In the genomic region with DNA sequence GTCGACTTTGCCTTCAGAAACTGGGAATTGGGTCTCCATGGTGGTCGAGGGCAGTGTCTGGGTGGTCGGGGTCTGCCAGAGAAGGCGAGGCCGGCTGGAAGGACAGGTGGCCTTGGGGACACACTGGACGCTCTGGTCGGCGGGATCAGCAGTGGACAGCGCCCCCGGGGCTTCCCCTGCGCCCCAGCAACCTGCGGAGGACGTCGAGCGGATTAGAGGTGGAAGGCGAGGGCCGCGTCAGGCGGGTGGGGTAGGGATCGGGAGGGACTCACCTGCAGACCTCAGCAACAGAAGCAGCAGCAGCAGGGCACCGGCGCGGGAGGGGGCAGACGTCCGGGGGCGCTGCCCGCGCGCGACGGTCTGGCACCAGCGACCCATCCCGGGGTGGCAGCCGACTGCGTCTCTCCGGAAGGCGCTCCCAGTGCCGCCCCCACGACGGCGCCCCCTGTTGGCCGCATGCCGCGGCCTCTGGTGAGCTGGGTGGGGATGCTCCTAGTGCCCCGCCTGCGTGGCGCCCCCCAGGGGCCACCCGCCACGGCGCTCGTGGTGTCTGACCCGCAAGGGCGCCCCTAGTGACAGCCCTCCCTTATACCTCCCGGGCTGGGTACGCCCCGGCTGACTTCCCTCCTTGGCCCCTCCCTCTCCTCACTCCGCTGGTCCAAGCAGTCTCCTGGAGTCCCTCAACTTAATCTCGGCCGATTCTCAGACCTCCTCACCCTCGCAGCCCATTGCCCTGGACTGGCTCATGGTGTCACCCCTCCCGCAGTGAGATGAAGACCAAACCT, we compare ENCODE assay signal across 11 cellular contexts. TPM values are rescaled to one million over a fixed set of nuclear protein-coding genes. Genes with fewer than 3 reads are reported as not detected.
DNase-seq lines count a peak whose midpoint lies in the region; ATAC-seq and TF ChIP-seq lines count a peak whose summit lies in the region.
"Had no signal": no experiment of that assay in that cellular context is flagged by ENCODE, and none has a peak within 500 bp of the region (broad histone marks: within the 10 kb centered on the region; RNA-seq: fewer than 3 reads in every experiment).

A gene with protein sequence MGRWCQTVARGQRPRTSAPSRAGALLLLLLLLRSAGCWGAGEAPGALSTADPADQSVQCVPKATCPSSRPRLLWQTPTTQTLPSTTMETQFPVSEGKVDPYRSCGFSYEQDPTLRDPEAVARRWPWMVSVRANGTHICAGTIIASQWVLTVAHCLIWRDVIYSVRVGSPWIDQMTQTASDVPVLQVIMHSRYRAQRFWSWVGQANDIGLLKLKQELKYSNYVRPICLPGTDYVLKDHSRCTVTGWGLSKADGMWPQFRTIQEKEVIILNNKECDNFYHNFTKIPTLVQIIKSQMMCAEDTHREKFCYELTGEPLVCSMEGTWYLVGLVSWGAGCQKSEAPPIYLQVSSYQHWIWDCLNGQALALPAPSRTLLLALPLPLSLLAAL (minus strand): TSS at position 423 of the 785 bp plus-strand sequence. CDS start 45 bp downstream, at position 378.

- intact Hi-C loops in Calu3 (cut with micrococcal nuclease; ENCODE audit: unreplicated experiment): no loop called here
- intact Hi-C loops in colonic mucosa (cut with DNase I): no loop called here
- intact Hi-C loops in sigmoid colon (cut with DNase I): no loop called here

- no peak for ATAC-seq in GM18909 (IDR thresholded peaks at IDR 0.05; ENCODE audit: poor library complexity, unreplicated experiment)

- H3K27me3 ChIP-seq in MM.1S (replicated peaks; ENCODE audit: insufficient read depth, low read length) (no peaks in the 10 kb centered on the region), colonic mucosa (peaks cover 3% of the 10 kb centered on the region), sigmoid colon (peaks cover 4 to 24% (median 16%) of the 10 kb centered on the region in 3 donors)
- H3K27me3 ChIP-seq: vagina had no signal

- H2AFZ ChIP-seq in MM.1S (ENCODE audit: low read length): no peak within 1 kb of the TSS

- no peaks in the 10 kb centered on the region for H3K9me3 Mint-ChIP-seq in Calu3 (ENCODE audit: low read depth, unreplicated experiment)

- no peak within 1 kb of the TSS for H3K4me2 ChIP-seq in MM.1S (ENCODE audit: low read depth, low read length)

- no peaks in the 10 kb centered on the region for H3K9me3 ChIP-seq in MM.1S (replicated peaks; ENCODE audit: insufficient read depth, low read length)
- H3K9me3 ChIP-seq in colonic mucosa: no peaks in the 10 kb centered on the region
- no peaks in the 10 kb centered on the region for H3K9me3 ChIP-seq in sigmoid colon
- H3K9me3 ChIP-seq: vagina had no signal

- no peak within 1 kb of the TSS for H3K27ac Mint-ChIP-seq in Calu3 (ENCODE audit: unreplicated experiment)
- H3K27ac Mint-ChIP-seq: activated naive CD8-positive, alpha-beta T cell had no signal

- H3F3A ChIP-seq in MM.1S (ENCODE audit: insufficient read depth, low read length): no peaks in the 10 kb centered on the region

- peak; percentile 60 for TF ChIP-seq CTCF in Calu3 (IDR thresholded peaks at IDR 0.05; ENCODE audit: unreplicated experiment)
- peak; percentile 26; the same call in 1 of the 2 replicates for TF ChIP-seq CTCF in MM.1S (IDR thresholded peaks at IDR 0.05; ENCODE audit: low read length)
- TF ChIP-seq CTCF in colonic mucosa (IDR thresholded peaks at IDR 0.05): no peak
- no peak for TF ChIP-seq CTCF in sigmoid colon (IDR thresholded peaks at IDR 0.05)

- 52 to 66% methylated on average over 61 of the region's 61 CpGs for WGBS in sigmoid colon, 2 donors

- no peaks in the 10 kb centered on the region for H3K4me1 Mint-ChIP-seq in Calu3 (ENCODE audit: low read depth, unreplicated experiment)

- no peak for TF ChIP-seq EP300 in sigmoid colon (IDR thresholded peaks at IDR 0.05)

- no peaks in the 10 kb centered on the region for H3K36me3 ChIP-seq in MM.1S (replicated peaks; ENCODE audit: insufficient read depth, low read length)
- H3K36me3 ChIP-seq in colonic mucosa: no peaks in the 10 kb centered on the region
- no peaks in the 10 kb centered on the region for H3K36me3 ChIP-seq in sigmoid colon
- H3K36me3 ChIP-seq: vagina had no signal

- H3K27me3 Mint-ChIP-seq in Calu3 (ENCODE audit: unreplicated experiment): peaks cover 13% of the 10 kb centered on the region

- no peaks in the 10 kb centered on the region for H3K36me3 Mint-ChIP-seq in Calu3 (ENCODE audit: insufficient read depth, unreplicated experiment)
- H3K36me3 Mint-ChIP-seq: activated naive CD8-positive, alpha-beta T cell had no signal

- BruUV-seq in Calu3 (replicated peaks; lab: Mats Ljungman, UMichigan): no TSS peak

- H3K27ac ChIP-seq in MM.1S (ENCODE audit: low read length) (no peak within 1 kb of the TSS), colonic mucosa (no peak within 1 kb of the TSS), sigmoid colon (no peak within 1 kb of the TSS)
- H3K27ac ChIP-seq: vagina had no signal

- H3K4me3 ChIP-seq in MM.1S (ENCODE audit: low read length) (no peak within 1 kb of the TSS), colonic mucosa (no peak within 1 kb of the TSS), sigmoid colon (no peak within 1 kb of the TSS)
- H3K4me3 ChIP-seq: vagina had no signal

- H4K20me1 ChIP-seq in MM.1S (ENCODE audit: insufficient read depth, low read length): no peaks in the 10 kb centered on the region

- no peaks in the 10 kb centered on the region for H3K79me2 ChIP-seq in MM.1S (ENCODE audit: low read length)

- DNase-seq in Calu3: no peak
- no peak for DNase-seq in MM.1S
- peak; percentile 12 for DNase-seq in colonic mucosa
- DNase-seq in sigmoid colon: peak; percentile 54
- DNase-seq in Kasumi-1 (lab: John Stamatoyannopoulos, UW): no peak
- no peak for DNase-seq in GM03348 (ENCODE audit: low spot score)
- no peak for DNase-seq in GDM1 (lab: John Stamatoyannopoulos, UW)
- DNase-seq: RPMI8226 had no signal

- H3K4me1 ChIP-seq in MM.1S (ENCODE audit: low read length): no peaks in the 10 kb centered on the region
- no peaks in the 10 kb centered on the region for H3K4me1 ChIP-seq in colonic mucosa
- no peaks in the 10 kb centered on the region for H3K4me1 ChIP-seq in sigmoid colon
- H3K4me1 ChIP-seq: vagina had no signal

- H3K9ac ChIP-seq in MM.1S (ENCODE audit: low read length) (no peak within 1 kb of the TSS), colonic mucosa (ENCODE audit: low read depth in 2 of 2, low read length in 2 of 2) (no peak within 1 kb of the TSS)

- CTCF ChIA-PET in Calu3 (lab: Charles Lee): no interaction called here

- TF ChIP-seq POLR2A in sigmoid colon (IDR thresholded peaks at IDR 0.05): no peak

- H3K4me3 Mint-ChIP-seq in Calu3 (ENCODE audit: low read depth, unreplicated experiment): no peak within 1 kb of the TSS
- H3K4me3 Mint-ChIP-seq: activated naive CD8-positive, alpha-beta T cell had no signal

- H3K9me2 ChIP-seq in MM.1S (replicated peaks; ENCODE audit: insufficient read depth, low read length): no peaks in the 10 kb centered on the region

RNA-seq across cellular contexts. Expression of the gene that starts here (rescaled TPM):
- not detected in 2 replicates for total RNA-seq in Calu3 (2022)
- total RNA-seq in colonic mucosa: not detected
- total RNA-seq in sigmoid colon: 1 to 10 TPM in 1 of 4 donors, under 1 TPM in 2, not detected in 1; 0.16 to 1.1 (median 0.81) TPM
- under 1 TPM in 1 of 3 donors, not detected in 2; 0.03 TPM for polyA plus RNA-seq in sigmoid colon
- total RNA-seq: vagina had no signal

Comparison
In these comparisons a context has a peak if more than half of its experiments do, and no peak if none do; other contexts are left out.
1. Peak in DNase-seq in colonic mucosa; RNA of the gene not detected or under 1 TPM.
2. CTCF ChIP-seq: peak in Calu3 (single experiment) and MM.1S (single experiment); none in colonic mucosa (single experiment) and sigmoid colon (0 of 4).